ENCODE assay signal across 15 cellular contexts in genomic region chr15:41692049-41692448, GRCh38. TPM values are rescaled to one million over a fixed set of nuclear protein-coding genes. Genes with fewer than 3 reads are reported as not detected.
DNase-seq lines count a peak whose midpoint lies in the region; ATAC-seq and TF ChIP-seq lines count a peak whose summit lies in the region.
"Had no signal": no experiment of that assay in that cellular context is flagged by ENCODE, and none has a peak within 500 bp of the region (broad histone marks: within the 10 kb centered on the region; RNA-seq: fewer than 3 reads in every experiment).

No MANE protein-coding gene starts in this region.

- no peak for ATAC-seq in activated CD8-positive, alpha-beta memory T cell treated with anti-CD3 and anti-CD28 coated beads, Interleukin-2, amount 10 ng/mL, durations not matched to agents 7 days and 5 days

- intact Hi-C loops in adrenal gland (cut with DNase I) = loop anchor here in 1 of 2 donors (10.0 kb wide), 1 partner anchor 57 kb away; no protein-coding TSS in a partner anchor

- H3K4me1 ChIP-seq in adrenal gland (replicated peaks in 1 of 2) = peaks cover 8 to 38% of the 10 kb centered on the region in 2 donors

- no peak for DNase-seq in activated CD8-positive, alpha-beta memory T cell treated with anti-CD3 and anti-CD28 coated beads, Interleukin-2, amount 10 ng/mL, durations not matched to agents 7 days and 5 days
- no peak for DNase-seq in activated CD8-positive, alpha-beta memory T cell treated with anti-CD3 and anti-CD28 coated beads, Interleukin-2, amount 50 U/mL, for 48 hours
- peak in 1 of 2 experiments; percentile 7 for DNase-seq in HL-60 (ENCODE audit: low read depth in 1 of 2, low spot score in 1 of 2)
- peak in 1 of 7 donors; percentile 13 for DNase-seq in adrenal gland
- DNase-seq in AG08395 (ENCODE audit: low spot score) = no peak
- no peak for DNase-seq in caudate nucleus (lab: John Stamatoyannopoulos, UW)
- DNase-seq in NCI-H1092 treated with DMSO at 0.1 percent for 48 hours (lab: John Stamatoyannopoulos, UW) = no peak
- DNase-seq: H7, head of caudate nucleus, MG63, NCI-H226, pancreas, PC-9, T-helper 9 cell had no signal

- H3K27ac ChIP-seq in HL-60 (replicated peaks) (peak overlapping the region; percentile 28), adrenal gland (peak overlapping the region; percentile 18 to 76 (median 71)), caudate nucleus (ENCODE audit: low read depth, low read length) (no peak overlapping the region)
- H3K27ac ChIP-seq: pancreas, PC-9 had no signal

- H3K9me3 Mint-ChIP-seq in activated CD8-positive, alpha-beta memory T cell treated with anti-CD3 and anti-CD28 coated beads, Interleukin-2, amount 10 ng/mL, durations not matched to agents 7 days and 5 days (ENCODE audit: low read depth) = no peaks in the 10 kb centered on the region
- H3K9me3 Mint-ChIP-seq in nephron = no peaks in the 10 kb centered on the region

- H3K36me3 ChIP-seq in adrenal gland (replicated peaks in 1 of 2) = no peaks in the 10 kb centered on the region
- H3K36me3 ChIP-seq: MG63, pancreas had no signal

- WGBS in adrenal gland, 4 donors = 52 to 60% (median 54%) methylated on average over 4 of the region's 4 CpGs

- no peak for TF ChIP-seq CTCF in HL-60 (IDR thresholded peaks at IDR 0.05; ENCODE audit: insufficient read depth, low read length)
- no peak for TF ChIP-seq CTCF in adrenal gland (IDR thresholded peaks at IDR 0.05)
- no peak for TF ChIP-seq CTCF in nephron (IDR thresholded peaks at IDR 0.05; ENCODE audit: unreplicated experiment in 3 of 3)

- H3K36me3 Mint-ChIP-seq in activated CD8-positive, alpha-beta memory T cell treated with anti-CD3 and anti-CD28 coated beads, Interleukin-2, amount 10 ng/mL, durations not matched to agents 7 days and 5 days = no peaks in the 10 kb centered on the region
- peaks cover 11% of the 10 kb centered on the region for H3K36me3 Mint-ChIP-seq in nephron (ENCODE audit: low read depth)

- no peaks in the 10 kb centered on the region for H3K9me3 ChIP-seq in adrenal gland (replicated peaks in 1 of 3)
- H3K9me3 ChIP-seq: MG63, pancreas had no signal

- H3K27me3 Mint-ChIP-seq in activated CD8-positive, alpha-beta memory T cell treated with anti-CD3 and anti-CD28 coated beads, Interleukin-2, amount 10 ng/mL, durations not matched to agents 7 days and 5 days = no peaks in the 10 kb centered on the region
- no peaks in the 10 kb centered on the region for H3K27me3 Mint-ChIP-seq in nephron (ENCODE audit: low read depth)

- H3K27me3 ChIP-seq in HL-60 (ENCODE audit: insufficient read depth, poor library complexity, severe bottlenecking) (no peaks in the 10 kb centered on the region), adrenal gland (no peaks in the 10 kb centered on the region)
- H3K27me3 ChIP-seq: MG63, pancreas had no signal

- CTCF ChIA-PET in activated CD8-positive, alpha-beta memory T cell treated with anti-CD3 and anti-CD28 coated beads, Interleukin-2, amount 10 ng/mL, durations not matched to agents 7 days and 5 days (lab: Charles Lee) = interaction anchor here (1.1 to 1.5 kb wide), 2 partner anchors 32 to 134 kb away, joined by 3 read pairs; partner anchors contain the start of gene MGA

- H3K27ac Mint-ChIP-seq in activated CD8-positive, alpha-beta memory T cell treated with anti-CD3 and anti-CD28 coated beads, Interleukin-2, amount 10 ng/mL, durations not matched to agents 7 days and 5 days = peak overlapping the region; percentile 42
- peak overlapping the region in 2 of 3 experiments; percentile 4 to 12 for H3K27ac Mint-ChIP-seq in nephron

- TF ChIP-seq POLR2A in adrenal gland (IDR thresholded peaks at IDR 0.05) = no peak

- H3K4me1 Mint-ChIP-seq in activated CD8-positive, alpha-beta memory T cell treated with anti-CD3 and anti-CD28 coated beads, Interleukin-2, amount 10 ng/mL, durations not matched to agents 7 days and 5 days = peaks cover 46% of the 10 kb centered on the region
- H3K4me1 Mint-ChIP-seq in nephron = peaks cover 21% of the 10 kb centered on the region

- H3K4me3 ChIP-seq in HL-60 (replicated peaks; ENCODE audit: insufficient read depth, low read length) = no peak overlapping the region
- H3K4me3 ChIP-seq in adrenal gland = peak overlapping the region in 1 of 4 donors; percentile 0
- H3K4me3 ChIP-seq: MG63, pancreas, PC-9 had no signal

- peak overlapping the region; percentile 4 for H3K4me3 Mint-ChIP-seq in activated CD8-positive, alpha-beta memory T cell treated with anti-CD3 and anti-CD28 coated beads, Interleukin-2, amount 10 ng/mL, durations not matched to agents 7 days and 5 days
- no peak overlapping the region for H3K4me3 Mint-ChIP-seq in nephron

RNA-seq across cellular contexts. Expression of gene MGA, which starts 31.8 kb away (rescaled TPM):
- total RNA-seq in activated CD8-positive, alpha-beta memory T cell treated with anti-CD3 and anti-CD28 coated beads, Interleukin-2, amount 10 ng/mL, durations not matched to agents 7 days and 5 days = 10 to 100 TPM; 33.5 to 37.5 TPM
- 10 to 100 TPM; 22.0 to 51.4 (median 39.8) TPM for total RNA-seq in adrenal gland
- polyA plus RNA-seq in adrenal gland = 10 to 100 TPM in 1 of 3 donors, 1 to 10 TPM in 2; 2.6 to 14.8 (median 6.0) TPM
